ENCODE assay signal across 10 cellular contexts in genomic region chr6:579339-579738, GRCh38.
DNase-seq lines count a peak whose midpoint lies in the region; ATAC-seq and TF ChIP-seq lines count a peak whose summit lies in the region.
"Had no signal": no experiment of that assay in that cellular context is flagged by ENCODE, and none has a peak within 500 bp of the region (broad histone marks: within the 10 kb centered on the region; RNA-seq: fewer than 3 reads in every experiment).

No MANE protein-coding gene starts in this region.

- peak; percentile 22 for DNase-seq in A172 (ENCODE audit: low spot score)
- DNase-seq in ELR (ENCODE audit: low read depth): peak; percentile 44
- DNase-seq in NCI-H69 (lab: John Stamatoyannopoulos, UW): peak; percentile 81
- no peak for DNase-seq in endodermal cell
- DNase-seq in left lung: no peak
- no peak for DNase-seq in DMS153 treated with DMSO at 0.1 percent for 48 hours (lab: John Stamatoyannopoulos, UW; ENCODE audit: unreplicated experiment)
- DNase-seq: effector memory CD4-positive, alpha-beta T cell; islet precursor cell had no signal

- no peak overlapping the region for H3K4me3 Mint-ChIP-seq in endodermal cell

- peaks cover 18% of the 10 kb centered on the region for H3K9me3 Mint-ChIP-seq in endodermal cell

- intact Hi-C loops in left lung (cut with DNase I): no loop called here

- H3K4me1 ChIP-seq in endodermal cell (ENCODE audit: control insufficient read depth, insufficient read depth, low read length): peaks cover 4% of the 10 kb centered on the region
- H3K4me1 ChIP-seq in left lung: no peaks in the 10 kb centered on the region

- H3K4me3 ChIP-seq in endodermal cell (ENCODE audit: low read length): no peak overlapping the region
- no peak overlapping the region for H3K4me3 ChIP-seq in left lung

- peaks cover 25% of the 10 kb centered on the region for H3K36me3 Mint-ChIP-seq in endodermal cell (ENCODE audit: low read depth)

- WGBS in endodermal cell (ENCODE audit: insufficient coverage in 1 of 2, insufficient read length in 1 of 2), 2 experiments: 86 to 92% methylated on average over 4 of the region's 5 CpGs

- H3K36me3 ChIP-seq in endodermal cell (ENCODE audit: control insufficient read depth, insufficient read depth, low read length) (peaks cover 22% of the 10 kb centered on the region), left lung (peaks cover 3 to 9% of the 10 kb centered on the region in 2 donors)

- H3K9me3 ChIP-seq in endodermal cell (ENCODE audit: control insufficient read depth, low read length): peaks cover 22% of the 10 kb centered on the region
- H3K9me3 ChIP-seq in left lung: no peaks in the 10 kb centered on the region

- TF ChIP-seq CTCF in endodermal cell (conservative IDR thresholded peaks at IDR 0.05) (peak; percentile 14), left lung (IDR thresholded peaks at IDR 0.05) (no peak)

- peaks cover 22% of the 10 kb centered on the region for H3K4me1 Mint-ChIP-seq in endodermal cell

- no peak overlapping the region for H3K9ac ChIP-seq in endodermal cell (ENCODE audit: extremely low read depth, low read length, poor library complexity, severe bottlenecking)

- H3K27ac ChIP-seq in endodermal cell (ENCODE audit: low read depth, low read length) (no peak overlapping the region), left lung (no peak overlapping the region)

- ATAC-seq in HG02885 (IDR thresholded peaks at IDR 0.05; ENCODE audit: poor library complexity, unreplicated experiment) (no peak), left lung (no peak), HG02759 (IDR thresholded peaks at IDR 0.05; ENCODE audit: unreplicated experiment) (no peak)

- H3K27me3 ChIP-seq in endodermal cell (ENCODE audit: control insufficient read depth, insufficient read depth, low read length, poor library complexity, severe bottlenecking) (no peaks in the 10 kb centered on the region), left lung (no peaks in the 10 kb centered on the region)

- H3K27me3 Mint-ChIP-seq in endodermal cell (ENCODE audit: insufficient read depth): no peaks in the 10 kb centered on the region

- no peak overlapping the region for H3K27ac Mint-ChIP-seq in endodermal cell

Comparison
In these comparisons a context has a peak if more than half of its experiments do, and no peak if none do; other contexts are left out.
1. DNase-seq: peak in A172 (single experiment), ELR (single experiment) and NCI-H69 (single experiment); none in endodermal cell (single experiment), left lung (0 of 2) and DMS153 treated with DMSO at 0.1 percent for 48 hours (single experiment).